Comparison of ENCODE assay signal across 8 cellular contexts in the genomic region with DNA sequence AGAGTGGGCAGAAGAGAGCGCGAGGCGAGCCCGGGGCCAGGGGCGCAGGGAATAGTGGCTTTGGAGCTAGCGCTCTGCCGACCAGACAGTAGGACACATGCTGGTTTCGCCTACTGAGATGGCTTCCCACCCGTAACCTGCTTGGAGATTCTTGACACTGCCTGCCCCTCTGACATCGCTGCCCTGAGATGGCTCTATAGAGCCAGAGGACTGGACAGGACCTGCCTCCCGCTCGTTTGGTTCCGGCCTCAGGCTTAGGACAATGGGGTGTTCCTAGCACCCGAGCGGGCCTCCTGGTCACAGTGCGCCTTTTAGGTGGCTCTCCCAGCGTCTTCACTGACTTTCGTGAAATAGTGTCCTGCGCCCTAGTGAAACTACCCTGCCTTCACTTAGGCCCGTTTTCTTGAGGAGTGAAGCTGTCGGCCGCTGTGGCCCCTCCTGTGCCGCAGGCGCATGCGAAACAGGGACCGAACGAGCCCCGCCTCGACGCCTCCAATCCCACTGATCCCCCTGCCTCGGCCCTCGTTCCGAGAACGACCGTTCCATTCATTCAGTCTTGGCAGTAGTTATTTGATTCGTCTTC. TPM values are rescaled to one million over a fixed set of nuclear protein-coding genes. Genes with fewer than 3 reads are reported as not detected.
DNase-seq lines count a peak whose midpoint lies in the region; ATAC-seq and TF ChIP-seq lines count a peak whose summit lies in the region.

No MANE protein-coding gene starts in this region.

- no peak for TF ChIP-seq POLR2A in gastroesophageal sphincter (IDR thresholded peaks at IDR 0.05)

- H3K27ac ChIP-seq in C4-2B (peak overlapping the region; percentile 89), gastroesophageal sphincter (peak overlapping the region; percentile 88 to 92 (median 90)), neutrophil (peak overlapping the region; percentile 94)

- 0 to 43% methylated on average over 4 to 18 of the region's 36 CpGs for WGBS in gastroesophageal sphincter (ENCODE audit: low coverage in 1 of 2), 2 donors

- TF ChIP-seq CTCF in C4-2B (conservative IDR thresholded peaks at IDR 0.05), result no peak
- TF ChIP-seq CTCF in gastroesophageal sphincter (IDR thresholded peaks at IDR 0.05), result no peak
- TF ChIP-seq CTCF in neutrophil (IDR thresholded peaks at IDR 0.05), result no peak

- peak overlapping the region; percentile 59 to 69 for H3K4me3 ChIP-seq in gastroesophageal sphincter
- peak overlapping the region; percentile 67 to 88 for H3K4me3 ChIP-seq in neutrophil (ENCODE audit: low read depth in 1 of 2, low read length in 1 of 2)

- no peaks in the 10 kb centered on the region for H3K9me3 ChIP-seq in gastroesophageal sphincter
- no peaks in the 10 kb centered on the region for H3K9me3 ChIP-seq in neutrophil

- H3K27me3 ChIP-seq in gastroesophageal sphincter, result no peaks in the 10 kb centered on the region
- no peaks in the 10 kb centered on the region for H3K27me3 ChIP-seq in neutrophil

- TF ChIP-seq EP300 in gastroesophageal sphincter (IDR thresholded peaks at IDR 0.05), result no peak

- peaks cover 0 to 11% of the 10 kb centered on the region in 2 donors for H3K36me3 ChIP-seq in gastroesophageal sphincter
- H3K36me3 ChIP-seq in neutrophil, result peaks cover 8% of the 10 kb centered on the region

- H3K4me1 ChIP-seq in gastroesophageal sphincter (peaks cover 5 to 36% (median 5%) of the 10 kb centered on the region in 3 donors), neutrophil (ENCODE audit: control insufficient read depth in 1 of 2, insufficient read depth in 1 of 2, low read depth in 1 of 2, low read length in 1 of 2) (peaks cover 12 to 17% of the 10 kb centered on the region in 2 experiments)

- DNase-seq in NCI-H69 (lab: John Stamatoyannopoulos, UW) (peak; percentile 41), superior temporal gyrus (ENCODE audit: extremely low spot score) (no peak), NCI-H187 (lab: John Stamatoyannopoulos, UW) (no peak)
- DNase-seq in activated effector memory CD4-positive, alpha-beta T cell treated with anti-CD3 and anti-CD28 coated beads, Interleukin-2, amount 50 U/mL, for 16 hours, result peak; percentile 75

- ATAC-seq in GM21526 (IDR thresholded peaks at IDR 0.05; ENCODE audit: low FRiP score, unreplicated experiment), result peak; percentile 14
- ATAC-seq in gastroesophageal sphincter, result no peak

RNA-seq across cellular contexts. Expression of gene TAF1, which starts 0.6 kb away (rescaled TPM):
- total RNA-seq in gastroesophageal sphincter, result 10 to 100 TPM; 32.1 to 64.1 (median 56.2) TPM

Comparison
In these comparisons a context has a peak if more than half of its experiments do, and no peak if none do; other contexts are left out.
1. DNase-seq: peak in NCI-H69 (single experiment) and activated effector memory CD4-positive, alpha-beta T cell treated with anti-CD3 and anti-CD28 coated beads, Interleukin-2, amount 50 U/mL, for 16 hours (single experiment); none in superior temporal gyrus (single experiment) and NCI-H187 (0 of 2).
2. Peak in every context shown above with its lines, with median percentiles within 50 percentile points of each other: H3K27ac ChIP-seq.